In genomic region chr6:27630727-27631613, GRCh38 we compare ENCODE assay signal across 1 cellular context.
TF ChIP-seq lines count a peak whose summit lies in the region.

No MANE protein-coding gene starts in this region.

TF ChIP-seq in HepG2, 621 proteins besides CTCF, POLR2A, EP300 and RAD21 (continued from another document):
- TF ChIP-seq ZNF407 (CRISPR knock-in tag; IDR thresholded peaks at IDR 0.05; ENCODE audit: not compliant biosample characterization) (peak; percentile 73), ZNF446 (CRISPR knock-in tag; IDR thresholded peaks at IDR 0.05) (peak; percentile 65; the same call in 1 of the 2 replicates), ZNF879 (CRISPR knock-in tag; IDR thresholded peaks at IDR 0.05) (peak; percentile 96), NFE2 (CRISPR knock-in tag; IDR thresholded peaks at IDR 0.05) (no peak), CENPT (CRISPR knock-in tag; IDR thresholded peaks at IDR 0.05; ENCODE audit: low read depth) (no peak; the same call in 1 of the 2 replicates), ZNF326 (CRISPR knock-in tag; IDR thresholded peaks at IDR 0.05; ENCODE audit: borderline replicate concordance) (no peak), BATF2 (CRISPR knock-in tag; IDR thresholded peaks at IDR 0.05) (peak; percentile 93), ZFP91 (CRISPR knock-in tag; IDR thresholded peaks at IDR 0.05; ENCODE audit: borderline replicate concordance) (peak; percentile 83), PCBP2 (optimal IDR thresholded peaks at IDR 0.05; ENCODE audit: low read depth, low read length, poor library complexity, severe bottlenecking) (no peak), ATRX (CRISPR knock-in tag; IDR thresholded peaks at IDR 0.05; ENCODE audit: borderline replicate concordance) (no peak), ZNF350 (CRISPR knock-in tag; IDR thresholded peaks at IDR 0.05; ENCODE audit: borderline replicate concordance, low read depth) (peak; percentile 88), HNRNPK (IDR thresholded peaks at IDR 0.05; ENCODE audit: low read depth, low read length, poor library complexity, severe bottlenecking) (no peak), ZNF740 (CRISPR knock-in tag; IDR thresholded peaks at IDR 0.05) (no peak), MTA3 (CRISPR knock-in tag; IDR thresholded peaks at IDR 0.05) (no peak), NR2F6 (IDR thresholded peaks at IDR 0.05) (no peak), NR2F6 (CRISPR knock-in tag; IDR thresholded peaks at IDR 0.05) (peak; percentile 70; the same call in 1 of the 2 replicates), CREB3 (CRISPR knock-in tag; IDR thresholded peaks at IDR 0.05) (peak; percentile 81; the same call in 1 of the 2 replicates), PRDM4 (CRISPR knock-in tag; IDR thresholded peaks at IDR 0.05; ENCODE audit: borderline replicate concordance) (peak; percentile 72; the same call in 1 of the 2 replicates), RFX1 (IDR thresholded peaks at IDR 0.05) (no peak), ZNF207 (IDR thresholded peaks at IDR 0.05; ENCODE audit: borderline replicate concordance) (no peak), ARID4A (CRISPR knock-in tag; IDR thresholded peaks at IDR 0.05; ENCODE audit: borderline replicate concordance) (peak; percentile 57; the same call in 1 of the 2 replicates)
